1 cellular context compared by ENCODE assay signal in genomic region chr4:174422893-174423256, GRCh38.
TF ChIP-seq lines count a peak whose summit lies in the region.

No MANE protein-coding gene starts in this region.

TF ChIP-seq in A549, 52 proteins besides CTCF, POLR2A, EP300 and RAD21 (continued from another document):
- TF ChIP-seq HOXA7 (CRISPR knock-in tag; IDR thresholded peaks at IDR 0.05) (no peak), TP53 (CRISPR knock-in tag; IDR thresholded peaks at IDR 0.05) (no peak), FOSB (CRISPR knock-in tag; IDR thresholded peaks at IDR 0.05) (no peak)
